ENCODE assay signal across 1 cellular context in genomic region chr6:5004373-5005037, GRCh38.
TF ChIP-seq lines count a peak whose summit lies in the region.

No MANE protein-coding gene starts in this region.

TF ChIP-seq in HepG2, 621 proteins besides CTCF, POLR2A, EP300 and RAD21 (continued from another document and continues in another):
- TF ChIP-seq GLMP (CRISPR knock-in tag; IDR thresholded peaks at IDR 0.05; ENCODE audit: borderline replicate concordance) (no peak), DMAP1 (CRISPR knock-in tag; IDR thresholded peaks at IDR 0.05) (peak; percentile 50; the same call in 1 of the 2 replicates), POLR2G (IDR thresholded peaks at IDR 0.05; ENCODE audit: low read depth, low read length) (peak; percentile 84; the same call in 1 of the 2 replicates), REL (CRISPR knock-in tag; conservative IDR thresholded peaks at IDR 0.05) (0 out of 2 replicates have a peak, but pooled peaks have one; percentile 14), ZNF160 (CRISPR knock-in tag; IDR thresholded peaks at IDR 0.05) (no peak; the same call in none of the 2 replicates), ZNF12 (CRISPR knock-in tag; IDR thresholded peaks at IDR 0.05) (no peak; the same call in 1 of the 2 replicates), SALL2 (CRISPR knock-in tag; IDR thresholded peaks at IDR 0.05) (no peak), RARG (CRISPR knock-in tag; IDR thresholded peaks at IDR 0.05; ENCODE audit: low read depth) (0 out of 2 replicates have a peak, but pooled peaks have one; percentile 44), ZBTB3 (CRISPR knock-in tag; IDR thresholded peaks at IDR 0.05; ENCODE audit: borderline replicate concordance, low read depth) (0 out of 2 replicates have a peak, but pooled peaks have one; percentile 7), ZNF432 (CRISPR knock-in tag; IDR thresholded peaks at IDR 0.05; ENCODE audit: borderline replicate concordance) (no peak), SNAPC5 (CRISPR knock-in tag; IDR thresholded peaks at IDR 0.05; ENCODE audit: borderline replicate concordance) (no peak), SOX13 (IDR thresholded peaks at IDR 0.05) (no peak), SOX13 (CRISPR knock-in tag; conservative IDR thresholded peaks at IDR 0.05 in 1 of 2, IDR thresholded peaks at IDR 0.05 in 1 of 2) (no peak), SOX6 (IDR thresholded peaks at IDR 0.05) (no peak), SOX6 (CRISPR knock-in tag; IDR thresholded peaks at IDR 0.05) (no peak), ZBTB49 (CRISPR knock-in tag; IDR thresholded peaks at IDR 0.05; ENCODE audit: borderline replicate concordance) (no peak), HIVEP1 (CRISPR knock-in tag; IDR thresholded peaks at IDR 0.05) (no peak), NFYB (CRISPR knock-in tag; IDR thresholded peaks at IDR 0.05) (no peak), ZFY (CRISPR knock-in tag; IDR thresholded peaks at IDR 0.05) (no peak), PHF5A (CRISPR knock-in tag; IDR thresholded peaks at IDR 0.05; ENCODE audit: low read depth, unreplicated experiment) (peak; percentile 31), SCMH1 (CRISPR knock-in tag; IDR thresholded peaks at IDR 0.05; ENCODE audit: borderline replicate concordance) (no peak), GFI1 (CRISPR knock-in tag; IDR thresholded peaks at IDR 0.05; ENCODE audit: borderline replicate concordance) (0 out of 2 replicates have a peak, but pooled peaks have one; percentile 14), GABPB1 (CRISPR knock-in tag; IDR thresholded peaks at IDR 0.05) (no peak), ZNF720 (CRISPR knock-in tag; IDR thresholded peaks at IDR 0.05) (no peak), ZBTB7B (CRISPR knock-in tag; IDR thresholded peaks at IDR 0.05) (no peak), U2AF1 (optimal IDR thresholded peaks at IDR 0.05; ENCODE audit: low read depth, low read length) (no peak), ZMYM3 (CRISPR knock-in tag; IDR thresholded peaks at IDR 0.05) (0 out of 2 replicates have a peak, but pooled peaks have one; percentile 2), JARID2 (CRISPR knock-in tag; IDR thresholded peaks at IDR 0.05; ENCODE audit: insufficient replicate concordance) (no peak), AHDC1 (CRISPR knock-in tag; IDR thresholded peaks at IDR 0.05; ENCODE audit: borderline replicate concordance) (no peak), FOXO4 (CRISPR knock-in tag; conservative IDR thresholded peaks at IDR 0.05) (0 out of 2 replicates have a peak, but pooled peaks have one; percentile 79), ZNF557 (CRISPR knock-in tag; IDR thresholded peaks at IDR 0.05) (no peak), ZNF503 (CRISPR knock-in tag; IDR thresholded peaks at IDR 0.05) (no peak), CCAR2 (optimal IDR thresholded peaks at IDR 0.05; ENCODE audit: low read depth, low read length) (no peak), ZNF576 (CRISPR knock-in tag; IDR thresholded peaks at IDR 0.05) (no peak), E2F1 (CRISPR knock-in tag; IDR thresholded peaks at IDR 0.05) (no peak), HNRNPL (IDR thresholded peaks at IDR 0.05; ENCODE audit: low read depth, low read length) (no peak)
- TF ChIP-seq, protein P1, sequence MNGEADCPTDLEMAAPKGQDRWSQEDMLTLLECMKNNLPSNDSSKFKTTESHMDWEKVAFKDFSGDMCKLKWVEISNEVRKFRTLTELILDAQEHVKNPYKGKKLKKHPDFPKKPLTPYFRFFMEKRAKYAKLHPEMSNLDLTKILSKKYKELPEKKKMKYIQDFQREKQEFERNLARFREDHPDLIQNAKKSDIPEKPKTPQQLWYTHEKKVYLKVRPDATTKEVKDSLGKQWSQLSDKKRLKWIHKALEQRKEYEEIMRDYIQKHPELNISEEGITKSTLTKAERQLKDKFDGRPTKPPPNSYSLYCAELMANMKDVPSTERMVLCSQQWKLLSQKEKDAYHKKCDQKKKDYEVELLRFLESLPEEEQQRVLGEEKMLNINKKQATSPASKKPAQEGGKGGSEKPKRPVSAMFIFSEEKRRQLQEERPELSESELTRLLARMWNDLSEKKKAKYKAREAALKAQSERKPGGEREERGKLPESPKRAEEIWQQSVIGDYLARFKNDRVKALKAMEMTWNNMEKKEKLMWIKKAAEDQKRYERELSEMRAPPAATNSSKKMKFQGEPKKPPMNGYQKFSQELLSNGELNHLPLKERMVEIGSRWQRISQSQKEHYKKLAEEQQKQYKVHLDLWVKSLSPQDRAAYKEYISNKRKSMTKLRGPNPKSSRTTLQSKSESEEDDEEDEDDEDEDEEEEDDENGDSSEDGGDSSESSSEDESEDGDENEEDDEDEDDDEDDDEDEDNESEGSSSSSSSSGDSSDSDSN (CRISPR knock-in tag; IDR thresholded peaks at IDR 0.05) = no peak
- TF ChIP-seq, protein P2, sequence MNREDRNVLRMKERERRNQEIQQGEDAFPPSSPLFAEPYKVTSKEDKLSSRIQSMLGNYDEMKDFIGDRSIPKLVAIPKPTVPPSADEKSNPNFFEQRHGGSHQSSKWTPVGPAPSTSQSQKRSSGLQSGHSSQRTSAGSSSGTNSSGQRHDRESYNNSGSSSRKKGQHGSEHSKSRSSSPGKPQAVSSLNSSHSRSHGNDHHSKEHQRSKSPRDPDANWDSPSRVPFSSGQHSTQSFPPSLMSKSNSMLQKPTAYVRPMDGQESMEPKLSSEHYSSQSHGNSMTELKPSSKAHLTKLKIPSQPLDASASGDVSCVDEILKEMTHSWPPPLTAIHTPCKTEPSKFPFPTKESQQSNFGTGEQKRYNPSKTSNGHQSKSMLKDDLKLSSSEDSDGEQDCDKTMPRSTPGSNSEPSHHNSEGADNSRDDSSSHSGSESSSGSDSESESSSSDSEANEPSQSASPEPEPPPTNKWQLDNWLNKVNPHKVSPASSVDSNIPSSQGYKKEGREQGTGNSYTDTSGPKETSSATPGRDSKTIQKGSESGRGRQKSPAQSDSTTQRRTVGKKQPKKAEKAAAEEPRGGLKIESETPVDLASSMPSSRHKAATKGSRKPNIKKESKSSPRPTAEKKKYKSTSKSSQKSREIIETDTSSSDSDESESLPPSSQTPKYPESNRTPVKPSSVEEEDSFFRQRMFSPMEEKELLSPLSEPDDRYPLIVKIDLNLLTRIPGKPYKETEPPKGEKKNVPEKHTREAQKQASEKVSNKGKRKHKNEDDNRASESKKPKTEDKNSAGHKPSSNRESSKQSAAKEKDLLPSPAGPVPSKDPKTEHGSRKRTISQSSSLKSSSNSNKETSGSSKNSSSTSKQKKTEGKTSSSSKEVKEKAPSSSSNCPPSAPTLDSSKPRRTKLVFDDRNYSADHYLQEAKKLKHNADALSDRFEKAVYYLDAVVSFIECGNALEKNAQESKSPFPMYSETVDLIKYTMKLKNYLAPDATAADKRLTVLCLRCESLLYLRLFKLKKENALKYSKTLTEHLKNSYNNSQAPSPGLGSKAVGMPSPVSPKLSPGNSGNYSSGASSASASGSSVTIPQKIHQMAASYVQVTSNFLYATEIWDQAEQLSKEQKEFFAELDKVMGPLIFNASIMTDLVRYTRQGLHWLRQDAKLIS (CRISPR knock-in tag; IDR thresholded peaks at IDR 0.05) = no peak
- TF ChIP-seq, protein P3, sequence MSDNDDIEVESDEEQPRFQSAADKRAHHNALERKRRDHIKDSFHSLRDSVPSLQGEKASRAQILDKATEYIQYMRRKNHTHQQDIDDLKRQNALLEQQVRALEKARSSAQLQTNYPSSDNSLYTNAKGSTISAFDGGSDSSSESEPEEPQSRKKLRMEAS (IDR thresholded peaks at IDR 0.05) = no peak
